20 cellular contexts compared by ENCODE assay signal in genomic region chr6:140011537-140011936, GRCh38.
DNase-seq lines count a peak whose midpoint lies in the region; TF ChIP-seq lines count a peak whose summit lies in the region.
"Had no signal": no experiment of that assay in that cellular context is flagged by ENCODE, and none has a peak within 500 bp of the region (broad histone marks: within the 10 kb centered on the region; RNA-seq: fewer than 3 reads in every experiment).

No MANE protein-coding gene starts in this region.

- H3K23ac ChIP-seq in mesendoderm (ENCODE audit: low read length): no peak overlapping the region

- peaks cover 6% of the 10 kb centered on the region for H3K9me3 ChIP-seq in left ventricle myocardium inferior (replicated peaks)
- H3K9me3 ChIP-seq in spleen: peaks cover 0 to 5% (median 0%) of the 10 kb centered on the region in 8 donors
- H3K9me3 ChIP-seq: lower lobe of right lung, suprapubic skin had no signal

- H2BK15ac ChIP-seq in mesendoderm (replicated peaks; ENCODE audit: low read depth): no peak overlapping the region

- no peak overlapping the region for H2BK120ac ChIP-seq in mesendoderm (ENCODE audit: low read depth, low read length)

- H3K36me3 ChIP-seq in left ventricle myocardium inferior (no peaks in the 10 kb centered on the region), mesendoderm (ENCODE audit: control insufficient read depth, insufficient read depth, low read length) (no peaks in the 10 kb centered on the region), spleen (no peaks in the 10 kb centered on the region)
- H3K36me3 ChIP-seq: lower lobe of right lung, suprapubic skin had no signal

- no peak overlapping the region for H3K4ac ChIP-seq in mesendoderm (ENCODE audit: low read depth, low read length)

- peak; percentile 40 for TF ChIP-seq CTCF in left ventricle myocardium inferior (IDR thresholded peaks at IDR 0.05; ENCODE audit: borderline replicate concordance)
- TF ChIP-seq CTCF in spleen (IDR thresholded peaks at IDR 0.05 in 8 of 11, conservative IDR thresholded peaks at IDR 0.05 in 3 of 11): no peak

- H3K27me3 ChIP-seq in left ventricle myocardium inferior (ENCODE audit: low read depth) (no peaks in the 10 kb centered on the region), mesendoderm (ENCODE audit: insufficient read depth, low read length, poor library complexity) (no peaks in the 10 kb centered on the region), spleen (replicated peaks in 1 of 7) (no peaks in the 10 kb centered on the region)
- H3K27me3 ChIP-seq: suprapubic skin had no signal

- no peak overlapping the region for H2BK5ac ChIP-seq in mesendoderm (ENCODE audit: low read length)

- peak overlapping the region; percentile 75 for H3K27ac ChIP-seq in left ventricle myocardium inferior (replicated peaks)
- H3K27ac ChIP-seq in mesendoderm (ENCODE audit: low read depth, low read length): no peak overlapping the region
- H3K27ac ChIP-seq in spleen: peak overlapping the region in 5 of 8 donors; percentile 7 to 44 (median 13)
- H3K27ac ChIP-seq: HL-60, lower lobe of right lung, suprapubic skin had no signal

- H4K8ac ChIP-seq in mesendoderm (ENCODE audit: low read depth, low read length): no peak overlapping the region

- no peak overlapping the region for H3K18ac ChIP-seq in mesendoderm (ENCODE audit: low read length)

- no peak overlapping the region for H3K4me2 ChIP-seq in mesendoderm (ENCODE audit: low read length)

- H3K4me1 ChIP-seq in left ventricle myocardium inferior (peaks cover 24% of the 10 kb centered on the region), mesendoderm (ENCODE audit: control insufficient read depth, low read depth, low read length) (no peaks in the 10 kb centered on the region), spleen (peaks cover 4 to 16% (median 12%) of the 10 kb centered on the region in 6 donors)
- H3K4me1 ChIP-seq: lower lobe of right lung, suprapubic skin had no signal

- no peak overlapping the region for H3K9ac ChIP-seq in mesendoderm (ENCODE audit: low read length)

- TF ChIP-seq POLR2A in spleen (IDR thresholded peaks at IDR 0.05): no peak

- peak; percentile 30 for DNase-seq in amniotic epithelial cell (ENCODE audit: low read depth)
- DNase-seq in left ventricle myocardium inferior: no peak
- DNase-seq in mesendoderm: peak; percentile 27
- DNase-seq in spleen: no peak
- no peak for DNase-seq in NCI-H524 (lab: John Stamatoyannopoulos, UW)
- DNase-seq in RPMI8226: no peak
- DNase-seq in inferior parietal cortex (ENCODE audit: extremely low spot score): no peak
- DNase-seq: activated CD4-positive, alpha-beta T cell treated with anti-CD3 and anti-CD28 coated beads for 36 hours; activated CD8-positive, alpha-beta memory T cell treated with anti-CD3 and anti-CD28 coated beads, Interleukin-2, amount 10 ng/mL, durations not matched to agents 7 days and 5 days; CD8-positive, alpha-beta T cell; endodermal cell; GOT3; lower lobe of right lung; NCI-H1105 treated with DMSO at 0.1 percent for 48 hours; NCI-H2081 treated with DMSO at 0.1 percent for 48 hours; NCI-H510A; stimulated activated CD4-positive, alpha-beta T cell treated with anti-CD3 and anti-CD28 coated beads, Interleukin-1b, Interleukin-23, amount 100 ng/mL, for 48 hours; T-helper 17 cell had no signal

- H4K5ac ChIP-seq in mesendoderm (ENCODE audit: low read length): no peak overlapping the region

- no CpG with 5 or more reads among the region's 4 CpGs for WGBS in mesendoderm (ENCODE audit: extremely low coverage, insufficient coverage, low lambda C conversion rate)
- 72 to 85% (median 78%) methylated on average over 4 of the region's 4 CpGs for WGBS in spleen, 5 donors

- H3K79me1 ChIP-seq in mesendoderm (ENCODE audit: low read length): no peaks in the 10 kb centered on the region

- H3K4me3 ChIP-seq in left ventricle myocardium inferior: no peak overlapping the region
- H3K4me3 ChIP-seq in mesendoderm (ENCODE audit: low read length): no peak overlapping the region
- H3K4me3 ChIP-seq in spleen: no peak overlapping the region
- H3K4me3 ChIP-seq: lower lobe of right lung, suprapubic skin had no signal

- H3K56ac ChIP-seq in mesendoderm (ENCODE audit: low read length): no peak overlapping the region

- H3K79me2 ChIP-seq in mesendoderm (ENCODE audit: control insufficient read depth, insufficient read depth, low read length): no peaks in the 10 kb centered on the region

- intact Hi-C loops in left ventricle myocardium inferior (cut with micrococcal nuclease) (no loop called here), spleen (cut with DNase I; ENCODE audit: low total_unique reads) (no loop called here)

- H2AK5ac ChIP-seq in mesendoderm (ENCODE audit: low read length): no peak overlapping the region

Comparison
In these comparisons a context has a peak if more than half of its experiments do, and no peak if none do; other contexts are left out.
1. DNase-seq: peak in amniotic epithelial cell (single experiment) and mesendoderm (single experiment); none in left ventricle myocardium inferior (single experiment), spleen (single experiment), NCI-H524 (0 of 2), RPMI8226 (single experiment) and inferior parietal cortex (single experiment).